1 cellular context compared by ENCODE assay signal in genomic region chr1:200027264-200027823, GRCh38.
TF ChIP-seq lines count a peak whose summit lies in the region.

Gene NR5A2, plus strand, starts transcription at chr1:200027710. Its CDS starts 138 bp downstream, at chr1:200027848.

TF ChIP-seq in A549, 52 proteins besides CTCF, POLR2A, EP300 and RAD21 (continued from another document):
- no peak for TF ChIP-seq PBX3 (IDR thresholded peaks at IDR 0.05)
- TF ChIP-seq KDM5A (IDR thresholded peaks at IDR 0.05), result no peak
- TF ChIP-seq CHD2 (IDR thresholded peaks at IDR 0.05; ENCODE audit: low read length, partially characterized antibody), result no peak
- TF ChIP-seq HOXA7 (CRISPR knock-in tag; IDR thresholded peaks at IDR 0.05), result no peak
- TF ChIP-seq FOXS1 (CRISPR knock-in tag; IDR thresholded peaks at IDR 0.05), result no peak
- TF ChIP-seq SREBF2 (IDR thresholded peaks at IDR 0.05), result no peak
- no peak for TF ChIP-seq TP53 (CRISPR knock-in tag; IDR thresholded peaks at IDR 0.05)
- no peak for TF ChIP-seq POLR2AphosphoS2 (conservative IDR thresholded peaks at IDR 0.05; ENCODE audit: low read length)
- no peak for TF ChIP-seq RARB (CRISPR knock-in tag; IDR thresholded peaks at IDR 0.05)
- TF ChIP-seq MAZ (IDR thresholded peaks at IDR 0.05; ENCODE audit: borderline replicate concordance, low read depth, low read length), result no peak
- TF ChIP-seq, protein P1, sequence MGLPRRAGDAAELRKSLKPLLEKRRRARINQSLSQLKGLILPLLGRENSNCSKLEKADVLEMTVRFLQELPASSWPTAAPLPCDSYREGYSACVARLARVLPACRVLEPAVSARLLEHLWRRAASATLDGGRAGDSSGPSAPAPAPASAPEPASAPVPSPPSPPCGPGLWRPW (IDR thresholded peaks at IDR 0.05), result no peak
- TF ChIP-seq, protein P2, sequence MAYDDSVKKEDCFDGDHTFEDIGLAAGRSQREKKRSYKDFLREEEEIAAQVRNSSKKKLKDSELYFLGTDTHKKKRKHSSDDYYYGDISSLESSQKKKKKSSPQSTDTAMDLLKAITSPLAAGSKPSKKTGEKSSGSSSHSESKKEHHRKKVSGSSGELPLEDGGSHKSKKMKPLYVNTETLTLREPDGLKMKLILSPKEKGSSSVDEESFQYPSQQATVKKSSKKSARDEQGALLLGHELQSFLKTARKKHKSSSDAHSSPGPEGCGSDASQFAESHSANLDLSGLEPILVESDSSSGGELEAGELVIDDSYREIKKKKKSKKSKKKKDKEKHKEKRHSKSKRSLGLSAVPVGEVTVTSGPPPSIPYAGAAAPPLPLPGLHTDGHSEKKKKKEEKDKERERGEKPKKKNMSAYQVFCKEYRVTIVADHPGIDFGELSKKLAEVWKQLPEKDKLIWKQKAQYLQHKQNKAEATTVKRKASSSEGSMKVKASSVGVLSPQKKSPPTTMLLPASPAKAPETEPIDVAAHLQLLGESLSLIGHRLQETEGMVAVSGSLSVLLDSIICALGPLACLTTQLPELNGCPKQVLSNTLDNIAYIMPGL (CRISPR knock-in tag; IDR thresholded peaks at IDR 0.05; ENCODE audit: borderline replicate concordance), result no peak
- no peak for TF ChIP-seq ELK1 (IDR thresholded peaks at IDR 0.05; ENCODE audit: low read depth, low read length)
